In the genomic region with DNA sequence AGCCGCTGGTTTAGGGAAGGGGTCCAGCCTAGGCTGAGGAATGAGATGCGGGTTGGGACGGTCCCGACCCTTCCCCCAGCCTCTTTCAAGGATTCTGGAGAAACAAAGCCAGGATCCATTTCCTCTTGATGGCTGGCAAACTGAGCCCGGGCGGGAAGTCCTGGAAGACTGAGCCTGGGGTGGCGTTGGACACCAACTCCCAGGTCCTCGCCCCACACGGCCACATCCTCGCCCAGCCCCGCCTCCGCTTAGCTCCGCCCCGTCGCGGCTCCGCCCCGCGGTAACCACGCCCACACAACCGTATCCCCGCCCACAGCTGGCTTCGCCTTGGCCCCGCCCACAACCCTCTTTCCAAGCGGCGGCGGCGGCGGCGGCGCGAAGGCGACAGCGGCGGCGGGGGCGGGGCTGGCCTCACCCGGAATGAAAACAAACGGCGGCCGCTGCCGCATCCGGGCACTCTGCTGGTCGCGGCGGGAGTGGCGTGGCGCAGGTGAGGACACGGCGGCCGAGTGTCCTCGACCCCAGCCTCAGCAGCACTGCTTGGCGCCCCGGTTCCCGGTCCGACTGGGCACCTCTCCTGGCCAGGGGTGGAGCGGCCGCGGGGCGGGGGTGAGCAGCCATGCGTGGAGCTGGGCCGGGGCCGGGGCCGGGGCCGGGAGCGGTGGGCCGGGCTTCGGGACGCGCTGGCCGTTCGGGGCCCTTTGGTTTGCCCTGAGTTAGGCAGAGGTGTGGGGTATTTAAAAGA, we compare ENCODE assay signal across 8 cellular contexts. TPM values are rescaled to one million over a fixed set of nuclear protein-coding genes. Genes with fewer than 3 reads are reported as not detected.
DNase-seq lines count a peak whose midpoint lies in the region; ATAC-seq and TF ChIP-seq lines count a peak whose summit lies in the region.

A gene with protein sequence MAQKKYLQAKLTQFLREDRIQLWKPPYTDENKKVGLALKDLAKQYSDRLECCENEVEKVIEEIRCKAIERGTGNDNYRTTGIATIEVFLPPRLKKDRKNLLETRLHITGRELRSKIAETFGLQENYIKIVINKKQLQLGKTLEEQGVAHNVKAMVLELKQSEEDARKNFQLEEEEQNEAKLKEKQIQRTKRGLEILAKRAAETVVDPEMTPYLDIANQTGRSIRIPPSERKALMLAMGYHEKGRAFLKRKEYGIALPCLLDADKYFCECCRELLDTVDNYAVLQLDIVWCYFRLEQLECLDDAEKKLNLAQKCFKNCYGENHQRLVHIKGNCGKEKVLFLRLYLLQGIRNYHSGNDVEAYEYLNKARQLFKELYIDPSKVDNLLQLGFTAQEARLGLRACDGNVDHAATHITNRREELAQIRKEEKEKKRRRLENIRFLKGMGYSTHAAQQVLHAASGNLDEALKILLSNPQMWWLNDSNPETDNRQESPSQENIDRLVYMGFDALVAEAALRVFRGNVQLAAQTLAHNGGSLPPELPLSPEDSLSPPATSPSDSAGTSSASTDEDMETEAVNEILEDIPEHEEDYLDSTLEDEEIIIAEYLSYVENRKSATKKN (plus strand): TSS at position 456 of the 745 bp plus-strand sequence. CDS start 3,538 bp downstream, outside the sequence.

- no peak within 1 kb of the TSS for H3K23ac ChIP-seq in mesendoderm (ENCODE audit: low read length)

- H3K9me3 Mint-ChIP-seq in CD14-positive monocyte, result peaks cover 0 to 9% (median 0%) of the 10 kb centered on the region in 7 donors

- no peak within 1 kb of the TSS for H2BK120ac ChIP-seq in mesendoderm (ENCODE audit: low read depth, low read length)

- H3K27ac ChIP-seq in mesendoderm (ENCODE audit: low read depth, low read length), result peak within 1 kb of the TSS; percentile 23

- no peak within 1 kb of the TSS for H3K4ac ChIP-seq in mesendoderm (ENCODE audit: low read depth, low read length)

- peak; percentile 62 for ATAC-seq in GM19397 (IDR thresholded peaks at IDR 0.05; ENCODE audit: unreplicated experiment)

- H3K27me3 ChIP-seq in endocrine pancreas (ENCODE audit: control insufficient read depth, insufficient read depth, low read length) (no peaks in the 10 kb centered on the region), mesendoderm (ENCODE audit: insufficient read depth, low read length, poor library complexity) (no peaks in the 10 kb centered on the region)

- H3K9ac ChIP-seq in endocrine pancreas (ENCODE audit: control insufficient read depth, insufficient read depth, low read length) (peak within 1 kb of the TSS; percentile 72), mesendoderm (ENCODE audit: low read length) (peak within 1 kb of the TSS; percentile 88)

- peak within 1 kb of the TSS; percentile 30 for H3K18ac ChIP-seq in mesendoderm (ENCODE audit: low read length)

- peak within 1 kb of the TSS; percentile 93 for H3K56ac ChIP-seq in mesendoderm (ENCODE audit: low read length)

- WGBS in mesendoderm (ENCODE audit: extremely low coverage, insufficient coverage, low lambda C conversion rate), result no CpG with 5 or more reads among the region's 72 CpGs

- no peak for TF ChIP-seq CTCF in CD14-positive monocyte (IDR thresholded peaks at IDR 0.05)

- H3K79me2 ChIP-seq in mesendoderm (ENCODE audit: control insufficient read depth, insufficient read depth, low read length), result peaks cover 3% of the 10 kb centered on the region

- H3K9me3 ChIP-seq in endocrine pancreas (ENCODE audit: control insufficient read depth, low read length), result no peaks in the 10 kb centered on the region

- peaks cover 3% of the 10 kb centered on the region for H3K79me1 ChIP-seq in mesendoderm (ENCODE audit: low read length)

- H3K36me3 ChIP-seq in endocrine pancreas (ENCODE audit: control insufficient read depth, insufficient read depth, low read length) (no peaks in the 10 kb centered on the region), mesendoderm (ENCODE audit: control insufficient read depth, insufficient read depth, low read length) (no peaks in the 10 kb centered on the region)

- H3K4me3 ChIP-seq in endocrine pancreas (ENCODE audit: control insufficient read depth, insufficient read depth, low read length), result peak within 1 kb of the TSS; percentile 100
- peak within 1 kb of the TSS; percentile 74 for H3K4me3 ChIP-seq in mesendoderm (ENCODE audit: low read length)

- intact Hi-C loops in CD14-positive monocyte (cut with micrococcal nuclease), result no loop called here

- peaks cover 0 to 2% (median 0%) of the 10 kb centered on the region in 3 donors for H3K27me3 Mint-ChIP-seq in CD14-positive monocyte (ENCODE audit: low read depth in 3 of 3)

- H4K5ac ChIP-seq in mesendoderm (ENCODE audit: low read length), result no peak within 1 kb of the TSS

- H3K36me3 Mint-ChIP-seq in CD14-positive monocyte, result peaks cover 17 to 19% of the 10 kb centered on the region in 2 donors

- peak within 1 kb of the TSS; percentile 67 for H4K8ac ChIP-seq in mesendoderm (ENCODE audit: low read depth, low read length)

- peak within 1 kb of the TSS; percentile 74 for H3K4me2 ChIP-seq in mesendoderm (ENCODE audit: low read length)

- H3K4me1 Mint-ChIP-seq in CD14-positive monocyte, result peaks cover 32% of the 10 kb centered on the region

- no peak within 1 kb of the TSS for H2BK5ac ChIP-seq in mesendoderm (ENCODE audit: low read length)

- H3K4me3 Mint-ChIP-seq in CD14-positive monocyte, result peak within 1 kb of the TSS; percentile 77 to 82

- H2AK5ac ChIP-seq in mesendoderm (ENCODE audit: low read length), result no peak within 1 kb of the TSS

- H3K27ac Mint-ChIP-seq in CD14-positive monocyte, result peak within 1 kb of the TSS; percentile 89 to 97 (median 96)

- DNase-seq in CD14-positive monocyte (ENCODE audit: low spot score) (peak; percentile 89), HPDE6-E6E7 (ENCODE audit: extremely low spot score) (peak; percentile 81), NOMO-1 treated with dmso at 0.1 percent for 144 hours (lab: John Stamatoyannopoulos, UW; ENCODE audit: unreplicated experiment) (peak; percentile 35), mesendoderm (peak; percentile 91)
- peak; percentile 72 for DNase-seq in activated CD8-positive, alpha-beta memory T cell treated with anti-CD3 and anti-CD28 coated beads, Interleukin-2, amount 50 U/mL, for 24 hours (ENCODE audit: extremely low read depth)
- DNase-seq in stimulated activated CD8-positive, alpha-beta memory T cell treated with anti-CD3 and anti-CD28 coated beads, Interleukin-12 subunit alpha, Interleukin-12 subunit beta, amount 100 ng/mL, for 4 hours (ENCODE audit: low read depth), result peak; percentile 86

- no peak within 1 kb of the TSS for H2BK15ac ChIP-seq in mesendoderm (replicated peaks; ENCODE audit: low read depth)

- H3K4me1 ChIP-seq in endocrine pancreas (ENCODE audit: control insufficient read depth, insufficient read depth, low read length) (no peaks in the 10 kb centered on the region), mesendoderm (ENCODE audit: control insufficient read depth, low read depth, low read length) (no peaks in the 10 kb centered on the region)

RNA-seq across cellular contexts. Expression of the gene that starts here (rescaled TPM):
- 10 to 100 TPM; 37.2 to 39.2 TPM for polyA plus RNA-seq in CD14-positive monocyte
- polyA plus RNA-seq in mesendoderm (2013, experiment 1 of 2), result 42.7 TPM
- 43.4 TPM for polyA plus RNA-seq in mesendoderm (2013, experiment 2 of 2)

Comparison
In these comparisons a context has a peak if more than half of its experiments do, and no peak if none do; other contexts are left out.
1. Peak in every context shown above with its lines: DNase-seq, ATAC-seq, H3K4me3 ChIP-seq and H3K27ac ChIP-seq.
2. DNase-seq: peak in every context shown above with its lines; median percentile 91 in mesendoderm; 89 in CD14-positive monocyte; 86 in stimulated activated CD8-positive, alpha-beta memory T cell treated with anti-CD3 and anti-CD28 coated beads, Interleukin-12 subunit alpha, Interleukin-12 subunit beta, amount 100 ng/mL, for 4 hours; 81 in HPDE6-E6E7; 72 in activated CD8-positive, alpha-beta memory T cell treated with anti-CD3 and anti-CD28 coated beads, Interleukin-2, amount 50 U/mL, for 24 hours; 35 in NOMO-1 treated with dmso at 0.1 percent for 144 hours.